ENCODE assay signal across 17 cellular contexts in the genomic region with DNA sequence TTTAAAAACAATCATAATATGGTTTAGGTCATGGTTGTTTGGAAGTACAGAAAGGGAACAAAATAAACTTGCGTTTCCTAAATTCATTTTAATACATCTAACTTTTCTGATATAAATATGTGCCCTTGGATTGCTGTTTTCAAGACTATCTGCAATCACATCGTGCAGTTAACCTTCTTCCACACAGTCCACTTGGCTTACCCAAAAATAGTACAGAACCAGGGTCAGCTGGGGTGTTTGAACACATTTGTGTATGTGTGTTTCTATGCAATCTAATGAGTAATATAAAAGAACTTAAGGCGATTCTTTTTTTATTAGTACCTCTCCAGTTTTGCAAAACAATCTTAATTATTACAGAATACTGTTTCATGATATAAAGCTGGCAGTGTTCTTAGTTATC. TPM values are rescaled to one million over a fixed set of nuclear protein-coding genes. Genes with fewer than 3 reads are reported as not detected.
DNase-seq lines count a peak whose midpoint lies in the region; ATAC-seq, FAIRE-seq and TF ChIP-seq lines count a peak whose summit lies in the region.
"Had no signal": no experiment of that assay in that cellular context is flagged by ENCODE, and none has a peak within 500 bp of the region (broad histone marks: within the 10 kb centered on the region; RNA-seq: fewer than 3 reads in every experiment).

No MANE protein-coding gene starts in this region.

- DNase-seq in natural killer cell treated with Interleukin-12 subunit alpha and Interleukin-12 subunit beta and Interleukin-15 and Interleukin-18, amount 100 ng/mL, for 72 hours (ENCODE audit: low spot score): no peak
- DNase-seq in natural killer cell (no peak), OCI-M1 (lab: John Stamatoyannopoulos, UW) (peak; percentile 71), GM12878 (ENCODE audit: low read depth, low spot score) (no peak), NCI-H446 (lab: John Stamatoyannopoulos, UW) (no peak)
- DNase-seq: cerebellar nuclear complex; lower lobe of right lung; naive thymus-derived CD8-positive, alpha-beta T cell; NCI-H1417 treated with DMSO at 0.1 percent for 48 hours; NCI-H2227 treated with DMSO at 0.1 percent for 48 hours; psoas muscle; SIG-M5 had no signal

- no peaks in the 10 kb centered on the region for H3K27me3 Mint-ChIP-seq in natural killer cell treated with Interleukin-12 subunit alpha and Interleukin-12 subunit beta and Interleukin-15 and Interleukin-18, amount 100 ng/mL, for 72 hours
- H3K27me3 Mint-ChIP-seq in natural killer cell (ENCODE audit: low read depth in 2 of 2): no peaks in the 10 kb centered on the region
- H3K27me3 Mint-ChIP-seq: naive thymus-derived CD8-positive, alpha-beta T cell had no signal

- H3K27me3 ChIP-seq in GM12878 (replicated peaks in 1 of 2; ENCODE audit: control insufficient read depth in 2 of 2, insufficient read depth in 2 of 2, low read length in 1 of 2): no peaks in the 10 kb centered on the region

- no peaks in the 10 kb centered on the region for H4K20me1 ChIP-seq in GM12878 (ENCODE audit: control insufficient read depth, insufficient read depth)

- CTCF ChIA-PET in GM12878 (lab: Yijun Ruan, JAX): interaction anchor here (1.0 to 2.3 kb wide), 5 partner anchors 9 to 211 kb away, joined by 3 to 7 read pairs (median 5); no protein-coding TSS in a partner anchor

- H3K4me3 Mint-ChIP-seq in natural killer cell treated with Interleukin-12 subunit alpha and Interleukin-12 subunit beta and Interleukin-15 and Interleukin-18, amount 100 ng/mL, for 72 hours: peak overlapping the region; percentile 91
- no peak overlapping the region for H3K4me3 Mint-ChIP-seq in natural killer cell

- H3K27ac ChIP-seq in GM12878 (ENCODE audit: control insufficient read depth, insufficient read depth): no peak overlapping the region
- H3K27ac ChIP-seq: lower lobe of right lung, psoas muscle had no signal

- no peak for ATAC-seq in natural killer cell treated with Interleukin-12 subunit alpha and Interleukin-12 subunit beta and Interleukin-15 and Interleukin-18, amount 100 ng/mL, for 72 hours
- ATAC-seq in natural killer cell: no peak
- ATAC-seq in GM12878: no peak
- no peak for ATAC-seq in GM18873 (IDR thresholded peaks at IDR 0.05; ENCODE audit: low FRiP score, unreplicated experiment)
- no peak for ATAC-seq in HG02973 (IDR thresholded peaks at IDR 0.05; ENCODE audit: unreplicated experiment)
- ATAC-seq: lower lobe of right lung; naive thymus-derived CD8-positive, alpha-beta T cell; psoas muscle had no signal

- 46% methylated on average over 3 of the region's 3 CpGs for WGBS in GM12878 (ENCODE audit: insufficient coverage, insufficient replicate concordance, low lambda C conversion rate, missing lambda C conversion rate)

- peaks cover 94% of the 10 kb centered on the region for H3K79me2 ChIP-seq in GM12878 (ENCODE audit: control insufficient read depth, insufficient read depth, low read length)

- TF ChIP-seq CTCF in natural killer cell (IDR thresholded peaks at IDR 0.05) (no peak), GM12878 (IDR thresholded peaks at IDR 0.05 in 2 of 3, conservative IDR thresholded peaks at IDR 0.05 in 1 of 3; ENCODE audit: control insufficient read depth in 2 of 3, extremely low read depth in 1 of 3, insufficient read depth in 1 of 3, low read depth in 3 of 3, low read length in 3 of 3) (no peak)

- H3K36me3 ChIP-seq in GM12878 (ENCODE audit: control insufficient read depth in 2 of 2, insufficient read depth in 2 of 2, low read length in 1 of 2): no peaks in the 10 kb centered on the region
- H3K36me3 ChIP-seq: lower lobe of right lung had no signal

- in situ Hi-C loops in GM12878 (cut with MboI): no loop called here

- no TSS peak for BruUV-seq in GM12878 (replicated peaks; lab: Mats Ljungman, UMichigan)

- H3K36me3 Mint-ChIP-seq in natural killer cell treated with Interleukin-12 subunit alpha and Interleukin-12 subunit beta and Interleukin-15 and Interleukin-18, amount 100 ng/mL, for 72 hours: peaks cover 31% of the 10 kb centered on the region
- H3K36me3 Mint-ChIP-seq in natural killer cell: no peaks in the 10 kb centered on the region

- POLR2A ChIA-PET in GM12878 (lab: Charles Lee): interaction anchor here (1.2 to 2.7 kb wide), 2 partner anchors 12 kb away, joined by 3 to 8 read pairs; no protein-coding TSS in a partner anchor

- H3K4me1 ChIP-seq in GM12878 (ENCODE audit: control insufficient read depth, insufficient read depth, low read length): peaks cover 25% of the 10 kb centered on the region

- H2AFZ ChIP-seq in GM12878 (ENCODE audit: control insufficient read depth, low read depth, low read length): no peak overlapping the region

- H3K9ac ChIP-seq in GM12878 (ENCODE audit: control insufficient read depth, insufficient read depth, low read length): no peak overlapping the region

- H3K4me3 ChIP-seq in GM12878: peak overlapping the region; percentile 29; the same call in 1 of the 2 replicates
- H3K4me3 ChIP-seq: lower lobe of right lung, psoas muscle had no signal

- peaks cover 51 to 71% of the 10 kb centered on the region in 2 donors for H3K4me1 Mint-ChIP-seq in natural killer cell treated with Interleukin-12 subunit alpha and Interleukin-12 subunit beta and Interleukin-15 and Interleukin-18, amount 100 ng/mL, for 72 hours (ENCODE audit: low read depth in 2 of 2)
- peaks cover 33 to 46% of the 10 kb centered on the region in 2 donors for H3K4me1 Mint-ChIP-seq in natural killer cell

- RAD21 ChIA-PET in GM12878 (lab: Charles Lee; ENCODE audit: unreplicated experiment): interaction anchor here (0.9 to 5.4 kb wide), 7 partner anchors 10 to 236 kb away, joined by 3 to 60 read pairs (median 7); no protein-coding TSS in a partner anchor

- no peaks in the 10 kb centered on the region; the same call in 2 of the 3 replicates for H3K9me3 ChIP-seq in GM12878 (replicated peaks; ENCODE audit: control insufficient read depth, insufficient read depth, low read length)
- H3K9me3 ChIP-seq: lower lobe of right lung, psoas muscle had no signal

- H3K9me3 Mint-ChIP-seq in natural killer cell treated with Interleukin-12 subunit alpha and Interleukin-12 subunit beta and Interleukin-15 and Interleukin-18, amount 100 ng/mL, for 72 hours: peaks cover 7% of the 10 kb centered on the region
- no peaks in the 10 kb centered on the region for H3K9me3 Mint-ChIP-seq in natural killer cell
- H3K9me3 Mint-ChIP-seq: naive thymus-derived CD8-positive, alpha-beta T cell had no signal

- H3K4me2 ChIP-seq in GM12878 (ENCODE audit: control insufficient read depth, insufficient read depth): peak overlapping the region; percentile 97; the same call in 1 of the 2 replicates

- intact Hi-C loops in natural killer cell (cut with micrococcal nuclease): loop anchor here (10.0 kb wide), 1 partner anchor 159 kb away; no protein-coding TSS in a partner anchor
- intact Hi-C loops in GM12878 (cut with micrococcal nuclease; ENCODE audit: unreplicated experiment): no loop called here

- TF ChIP-seq RAD21 in GM12878 (IDR thresholded peaks at IDR 0.05; ENCODE audit: insufficient read depth, low read depth, low read length): no peak

- SMC1A ChIA-PET in GM12878 (lab: Charles Lee; ENCODE audit: uncharacterized antibody, unreplicated experiment): interaction anchor here (0.9 to 10.4 kb wide), 14 partner anchors 9 to 247 kb away, joined by 3 to 120 read pairs (median 4); no protein-coding TSS in a partner anchor

- no peak for FAIRE-seq in GM12878 (lab: Jason Lieb, UNC)
- FAIRE-seq: endothelial cell of umbilical vein, frontal cortex had no signal

- no peak for TF ChIP-seq EP300 in GM12878 (IDR thresholded peaks at IDR 0.05; ENCODE audit: borderline replicate concordance in 1 of 2, control insufficient read depth in 1 of 2, low read depth in 2 of 2, low read length in 2 of 2)

- peak overlapping the region; percentile 100 for H3K27ac Mint-ChIP-seq in natural killer cell treated with Interleukin-12 subunit alpha and Interleukin-12 subunit beta and Interleukin-15 and Interleukin-18, amount 100 ng/mL, for 72 hours
- H3K27ac Mint-ChIP-seq in natural killer cell: peak overlapping the region in 1 of 2 donors; percentile 83

- TF ChIP-seq POLR2A in GM12878 (IDR thresholded peaks at IDR 0.05; ENCODE audit: low read depth, low read length): no peak

TF ChIP-seq in GM12878, 131 proteins besides CTCF, POLR2A, EP300 and RAD21 (continues in another document):
- TF ChIP-seq, protein P1, sequence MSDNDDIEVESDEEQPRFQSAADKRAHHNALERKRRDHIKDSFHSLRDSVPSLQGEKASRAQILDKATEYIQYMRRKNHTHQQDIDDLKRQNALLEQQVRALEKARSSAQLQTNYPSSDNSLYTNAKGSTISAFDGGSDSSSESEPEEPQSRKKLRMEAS (IDR thresholded peaks at IDR 0.05; ENCODE audit: low read depth, low read length): no peak

RNA-seq across cellular contexts. Expression of gene SAMSN1, which starts 19.9 kb away (rescaled TPM):
- 100 to 1,000 TPM; 158 to 383 TPM for total RNA-seq in natural killer cell treated with Interleukin-12 subunit alpha and Interleukin-12 subunit beta and Interleukin-15 and Interleukin-18, amount 100 ng/mL, for 72 hours
- total RNA-seq in natural killer cell: 100 to 1,000 TPM in 1 of 3 donors, 10 to 100 TPM in 2; 17.7 to 101 (median 18.2) TPM
- total RNA-seq in GM12878 (2013; cell fraction: nucleolus; rRNA removed): 258 and 276 TPM in 2 replicates
- total RNA-seq in GM12878 (2014; rRNA removed): 42.2 and 59.8 TPM in 2 replicates
- total RNA-seq in GM12878 (2014; rRNA removed; fragmentation: Illumina TruSeq; extraction: Trizol): 85.6 and 86.2 TPM in 2 replicates
- 40.0 and 45.5 TPM in 2 replicates for total RNA-seq in GM12878 (2021)
- 26.8 TPM for polyA plus RNA-seq in GM12878 (2011; ENCODE audit: low read depth)
- 23.2 and 34.1 TPM in 2 replicates for polyA plus RNA-seq in GM12878 (2011; rRNA removed)
- 5.8 and 6.9 TPM in 2 replicates for polyA plus RNA-seq in GM12878 (2011; cell fraction: cytosol; rRNA removed)
- polyA plus RNA-seq in GM12878 (2011; cell fraction: nucleus; rRNA removed): 11.4 and 11.5 TPM in 2 replicates
- polyA plus RNA-seq in GM12878 (2012): 37.7 and 72.2 TPM in 2 replicates
- polyA plus RNA-seq in GM12878 (2014; fragmentation: Illumina TruSeq; extraction: Trizol): 84.1 and 112 TPM in 2 replicates
- 100 to 1,000 TPM in 1 of 2 experiments, 10 to 100 TPM in 1; 90.4 to 102 TPM for polyA plus RNA-seq in GM12878 (2014; fragmentation: Nextera tagmentation; extraction: Ambion mirVana)
- polyA plus RNA-seq in GM12878 (2014; rRNA removed): 38.0 and 45.2 TPM in 2 replicates
- polyA plus RNA-seq in GM12878 (2016; fragmentation: Nextera tagmentation; extraction: Ambion mirVana): 10 to 100 TPM; 39.5 to 44.5 TPM
- 8.3 and 15.2 TPM in 2 replicates for polyA minus RNA-seq in GM12878 (2011; rRNA and poly(A)+ RNA removed)
- 3.3 and 9.0 TPM in 2 replicates for polyA minus RNA-seq in GM12878 (2011; cell fraction: cytosol; rRNA and poly(A)+ RNA removed)
- 7.1 and 7.3 TPM in 2 replicates for polyA minus RNA-seq in GM12878 (2011; cell fraction: nucleus; rRNA and poly(A)+ RNA removed)
- polyA plus RNA-seq: BJ had no signal
